Comparison of ENCODE assay signal across 21 cellular contexts in genomic region chr1:228120351-228121091, GRCh38. TPM values are rescaled to one million over a fixed set of nuclear protein-coding genes. Genes with fewer than 3 reads are reported as not detected.
A peak's percentile ranks its signal among the peaks of the same experiment; 100 is the strongest.
DNase-seq lines count a peak whose midpoint lies in the region; ATAC-seq and TF ChIP-seq lines count a peak whose summit lies in the region.
"Had no signal": no experiment of that assay in that cellular context is flagged by ENCODE, and none has a peak within 500 bp of the region (broad histone marks: within the 10 kb centered on the region; RNA-seq: fewer than 3 reads in every experiment).

No MANE protein-coding gene starts in this region.

- DNase-seq in activated T-cell treated with anti-CD3 and anti-CD28 coated beads, Interleukin-2, amount 50 U/mL, for 24 hours = no peak
- DNase-seq in activated T-cell treated with anti-CD3 and anti-CD28 coated beads, Interleukin-2, amount 50 U/mL, for 1 hour = no peak
- no peak for DNase-seq in esophagus squamous epithelium (lab: John Stamatoyannopoulos, UW)
- peak; percentile 78 for DNase-seq in stromal cell of bone marrow (ENCODE audit: low read depth)
- no peak for DNase-seq in NCI-H2196 treated with DMSO at 0.1 percent for 48 hours (lab: John Stamatoyannopoulos, UW; ENCODE audit: unreplicated experiment)
- no peak for DNase-seq in NCI-H146 (lab: John Stamatoyannopoulos, UW)
- DNase-seq: ACHN; activated effector memory CD4-positive, alpha-beta T cell treated with anti-CD3 and anti-CD28 coated beads, Interleukin-2, amount 50 U/mL, for 16 hours; CD8-positive, alpha-beta T cell; colonic mucosa; DMS79; heart left ventricle; immature natural killer cell; NCI-H1417 treated with DMSO at 0.1 percent for 48 hours; NK-92 treated with Interleukin-12 subunit alpha and Interleukin-12 subunit beta, amount 100 ng/mL, for 24 hours had no signal

- H3K9me3 Mint-ChIP-seq in activated T-cell treated with anti-CD3 and anti-CD28 coated beads, Interleukin-2, amount 50 U/mL, for 24 hours = peaks cover 3% of the 10 kb centered on the region
- no peaks in the 10 kb centered on the region for H3K9me3 Mint-ChIP-seq in activated naive CD8-positive, alpha-beta T cell (ENCODE audit: low read depth)
- H3K9me3 Mint-ChIP-seq: CD8-positive, alpha-beta T cell; immature natural killer cell had no signal

- no peaks in the 10 kb centered on the region for H3K36me3 ChIP-seq in esophagus squamous epithelium
- H3K36me3 ChIP-seq: colonic mucosa, heart left ventricle had no signal

- no peaks in the 10 kb centered on the region for H3K9me3 ChIP-seq in esophagus squamous epithelium
- H3K9me3 ChIP-seq: colonic mucosa had no signal

- ATAC-seq in GM21447 (IDR thresholded peaks at IDR 0.05; ENCODE audit: unreplicated experiment) = no peak
- ATAC-seq: HCT116, heart left ventricle had no signal

- H3K4me3 Mint-ChIP-seq in activated T-cell treated with anti-CD3 and anti-CD28 coated beads, Interleukin-2, amount 50 U/mL, for 24 hours = peak overlapping the region; percentile 56
- H3K4me3 Mint-ChIP-seq in activated naive CD8-positive, alpha-beta T cell = peak overlapping the region; percentile 37
- H3K4me3 Mint-ChIP-seq: immature natural killer cell, memory B cell, nephron had no signal

- H3K27ac Mint-ChIP-seq in activated T-cell treated with anti-CD3 and anti-CD28 coated beads, Interleukin-2, amount 50 U/mL, for 24 hours = no peak overlapping the region
- peak overlapping the region; percentile 19 for H3K27ac Mint-ChIP-seq in activated naive CD8-positive, alpha-beta T cell
- H3K27ac Mint-ChIP-seq: CD8-positive, alpha-beta T cell; memory B cell; nephron; progenitor cell of endocrine pancreas had no signal

- peaks cover 9% of the 10 kb centered on the region for H3K4me1 Mint-ChIP-seq in activated T-cell treated with anti-CD3 and anti-CD28 coated beads, Interleukin-2, amount 50 U/mL, for 24 hours (ENCODE audit: low read depth)
- H3K4me1 Mint-ChIP-seq in activated naive CD8-positive, alpha-beta T cell (ENCODE audit: low read depth) = peaks cover 5% of the 10 kb centered on the region
- H3K4me1 Mint-ChIP-seq: immature natural killer cell, nephron had no signal

- peak overlapping the region in 3 of 4 donors; percentile 0 to 12 (median 6) for H3K27ac ChIP-seq in esophagus squamous epithelium
- H3K27ac ChIP-seq: colonic mucosa, heart left ventricle had no signal

- H3K27me3 ChIP-seq in esophagus squamous epithelium = no peaks in the 10 kb centered on the region
- H3K27me3 ChIP-seq: colonic mucosa, heart left ventricle had no signal

- TF ChIP-seq POLR2A in esophagus squamous epithelium (IDR thresholded peaks at IDR 0.05) = no peak

- no peaks in the 10 kb centered on the region for H3K27me3 Mint-ChIP-seq in activated T-cell treated with anti-CD3 and anti-CD28 coated beads, Interleukin-2, amount 50 U/mL, for 24 hours
- no peaks in the 10 kb centered on the region for H3K27me3 Mint-ChIP-seq in activated naive CD8-positive, alpha-beta T cell
- H3K27me3 Mint-ChIP-seq: memory B cell, progenitor cell of endocrine pancreas had no signal

- H3K4me1 ChIP-seq in esophagus squamous epithelium = peaks cover 0 to 16% (median 3%) of the 10 kb centered on the region in 3 donors
- H3K4me1 ChIP-seq: colonic mucosa, heart left ventricle had no signal

- H3K36me3 Mint-ChIP-seq in activated T-cell treated with anti-CD3 and anti-CD28 coated beads, Interleukin-2, amount 50 U/mL, for 24 hours (ENCODE audit: low read depth) = peaks cover 3% of the 10 kb centered on the region
- peaks cover 3% of the 10 kb centered on the region for H3K36me3 Mint-ChIP-seq in activated naive CD8-positive, alpha-beta T cell
- H3K36me3 Mint-ChIP-seq: CD8-positive, alpha-beta T cell; immature natural killer cell had no signal

- intact Hi-C loops in esophagus squamous epithelium (cut with DNase I) = loop anchor here (10.0 kb wide), 1 partner anchor 274 kb away; no protein-coding TSS in a partner anchor

- no peak overlapping the region for H3K4me3 ChIP-seq in esophagus squamous epithelium
- H3K4me3 ChIP-seq: colonic mucosa, heart left ventricle had no signal

- TF ChIP-seq CTCF in esophagus squamous epithelium (IDR thresholded peaks at IDR 0.05) = no peak

- WGBS in esophagus squamous epithelium, 2 donors = 37 to 41% methylated on average over 3 of the region's 3 CpGs

RNA-seq across cellular contexts. Expression of gene MRPL55, which starts 11.4 kb away (rescaled TPM):
- 10 to 100 TPM; 33.8 to 62.2 (median 51.2) TPM for total RNA-seq in esophagus squamous epithelium

RNA-seq across cellular contexts. Expression of gene C1orf35, which starts 17.4 kb away (rescaled TPM):
- total RNA-seq in esophagus squamous epithelium = 10 to 100 TPM in 3 of 4 donors, 1 to 10 TPM in 1; 8.5 to 21.3 (median 18.1) TPM

RNA-seq across cellular contexts. Expression of gene GUK1, which starts 19.6 kb away (rescaled TPM):
- total RNA-seq in esophagus squamous epithelium = 100 to 1,000 TPM; 279 to 320 (median 302) TPM

RNA-seq across cellular contexts. Expression of gene GJC2, which starts 29.2 kb away (rescaled TPM):
- total RNA-seq in esophagus squamous epithelium = 1 to 10 TPM in 1 of 4 donors, under 1 TPM in 3; 0.48 to 2.7 (median 0.66) TPM

RNA-seq across cellular contexts. Expression of gene ARF1, which starts 38.0 kb away (rescaled TPM):
- 100 to 1,000 TPM; 279 to 327 (median 319) TPM for total RNA-seq in esophagus squamous epithelium
